In genomic region chr5:3517331-3517730, GRCh38 we compare ENCODE assay signal across 1 cellular context.
TF ChIP-seq lines count a peak whose summit lies in the region.

No MANE protein-coding gene starts in this region.

TF ChIP-seq in GM23338, 12 proteins besides CTCF, POLR2A, EP300 and RAD21 (continued from another document):
- TF ChIP-seq, protein P1, sequence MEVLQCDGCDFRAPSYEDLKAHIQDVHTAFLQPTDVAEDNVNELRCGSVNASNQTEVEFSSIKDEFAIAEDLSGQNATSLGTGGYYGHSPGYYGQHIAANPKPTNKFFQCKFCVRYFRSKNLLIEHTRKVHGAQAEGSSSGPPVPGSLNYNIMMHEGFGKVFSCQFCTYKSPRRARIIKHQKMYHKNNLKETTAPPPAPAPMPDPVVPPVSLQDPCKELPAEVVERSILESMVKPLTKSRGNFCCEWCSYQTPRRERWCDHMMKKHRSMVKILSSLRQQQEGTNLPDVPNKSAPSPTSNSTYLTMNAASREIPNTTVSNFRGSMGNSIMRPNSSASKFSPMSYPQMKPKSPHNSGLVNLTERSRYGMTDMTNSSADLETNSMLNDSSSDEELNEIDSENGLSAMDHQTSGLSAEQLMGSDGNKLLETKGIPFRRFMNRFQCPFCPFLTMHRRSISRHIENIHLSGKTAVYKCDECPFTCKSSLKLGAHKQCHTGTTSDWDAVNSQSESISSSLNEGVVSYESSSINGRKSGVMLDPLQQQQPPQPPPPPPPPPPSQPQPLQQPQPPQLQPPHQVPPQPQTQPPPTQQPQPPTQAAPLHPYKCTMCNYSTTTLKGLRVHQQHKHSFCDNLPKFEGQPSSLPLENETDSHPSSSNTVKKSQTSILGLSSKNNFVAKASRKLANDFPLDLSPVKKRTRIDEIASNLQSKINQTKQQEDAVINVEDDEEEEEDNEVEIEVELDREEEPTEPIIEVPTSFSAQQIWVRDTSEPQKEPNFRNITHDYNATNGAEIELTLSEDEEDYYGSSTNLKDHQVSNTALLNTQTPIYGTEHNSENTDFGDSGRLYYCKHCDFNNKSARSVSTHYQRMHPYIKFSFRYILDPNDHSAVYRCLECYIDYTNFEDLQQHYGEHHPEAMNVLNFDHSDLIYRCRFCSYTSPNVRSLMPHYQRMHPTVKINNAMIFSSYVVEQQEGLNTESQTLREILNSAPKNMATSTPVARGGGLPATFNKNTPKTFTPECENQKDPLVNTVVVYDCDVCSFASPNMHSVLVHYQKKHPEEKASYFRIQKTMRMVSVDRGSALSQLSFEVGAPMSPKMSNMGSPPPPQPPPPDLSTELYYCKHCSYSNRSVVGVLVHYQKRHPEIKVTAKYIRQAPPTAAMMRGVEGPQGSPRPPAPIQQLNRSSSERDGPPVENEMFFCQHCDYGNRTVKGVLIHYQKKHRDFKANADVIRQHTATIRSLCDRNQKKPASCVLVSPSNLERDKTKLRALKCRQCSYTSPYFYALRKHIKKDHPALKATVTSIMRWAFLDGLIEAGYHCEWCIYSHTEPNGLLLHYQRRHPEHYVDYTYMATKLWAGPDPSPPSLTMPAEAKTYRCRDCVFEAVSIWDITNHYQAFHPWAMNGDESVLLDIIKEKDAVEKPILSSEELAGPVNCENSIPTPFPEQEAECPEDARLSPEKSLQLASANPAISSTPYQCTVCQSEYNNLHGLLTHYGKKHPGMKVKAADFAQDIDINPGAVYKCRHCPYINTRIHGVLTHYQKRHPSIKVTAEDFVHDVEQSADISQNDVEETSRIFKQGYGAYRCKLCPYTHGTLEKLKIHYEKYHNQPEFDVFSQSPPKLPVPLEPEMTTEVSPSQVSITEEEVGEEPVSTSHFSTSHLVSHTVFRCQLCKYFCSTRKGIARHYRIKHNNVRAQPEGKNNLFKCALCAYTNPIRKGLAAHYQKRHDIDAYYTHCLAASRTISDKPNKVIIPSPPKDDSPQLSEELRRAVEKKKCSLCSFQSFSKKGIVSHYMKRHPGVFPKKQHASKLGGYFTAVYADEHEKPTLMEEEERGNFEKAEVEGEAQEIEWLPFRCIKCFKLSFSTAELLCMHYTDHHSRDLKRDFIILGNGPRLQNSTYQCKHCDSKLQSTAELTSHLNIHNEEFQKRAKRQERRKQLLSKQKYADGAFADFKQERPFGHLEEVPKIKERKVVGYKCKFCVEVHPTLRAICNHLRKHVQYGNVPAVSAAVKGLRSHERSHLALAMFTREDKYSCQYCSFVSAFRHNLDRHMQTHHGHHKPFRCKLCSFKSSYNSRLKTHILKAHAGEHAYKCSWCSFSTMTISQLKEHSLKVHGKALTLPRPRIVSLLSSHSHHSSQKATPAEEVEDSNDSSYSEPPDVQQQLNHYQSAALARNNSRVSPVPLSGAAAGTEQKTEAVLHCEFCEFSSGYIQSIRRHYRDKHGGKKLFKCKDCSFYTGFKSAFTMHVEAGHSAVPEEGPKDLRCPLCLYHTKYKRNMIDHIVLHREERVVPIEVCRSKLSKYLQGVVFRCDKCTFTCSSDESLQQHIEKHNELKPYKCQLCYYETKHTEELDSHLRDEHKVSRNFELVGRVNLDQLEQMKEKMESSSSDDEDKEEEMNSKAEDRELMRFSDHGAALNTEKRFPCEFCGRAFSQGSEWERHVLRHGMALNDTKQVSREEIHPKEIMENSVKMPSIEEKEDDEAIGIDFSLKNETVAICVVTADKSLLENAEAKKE (CRISPR knock-in tag; IDR thresholded peaks at IDR 0.05): no peak
- TF ChIP-seq JUNB (IDR thresholded peaks at IDR 0.05; ENCODE audit: unreplicated experiment) (no peak), ETS1 (IDR thresholded peaks at IDR 0.05) (no peak)
